In genomic region chr16:31498493-31498892, GRCh38 we compare ENCODE assay signal across 39 cellular contexts. TPM values are rescaled to one million over a fixed set of nuclear protein-coding genes. Genes with fewer than 3 reads are reported as not detected.
"Had no signal": no experiment of that assay in that cellular context is flagged by ENCODE, and none has a peak within 500 bp of the region (broad histone marks: within the 10 kb centered on the region; RNA-seq: fewer than 3 reads in every experiment).

No MANE protein-coding gene starts in this region.

- H3K9me3 ChIP-seq: ascending aorta had no signal

- H3K36me3 Mint-ChIP-seq: activated CD8-positive, alpha-beta memory T cell treated with anti-CD3 and anti-CD28 coated beads, Interleukin-2, amount 10 ng/mL, durations not matched to agents 7 days and 5 days; activated naive CD8-positive, alpha-beta T cell treated with anti-CD3 and anti-CD28 coated beads, Interleukin-2, amount 10 ng/mL, durations not matched to agents 7 days and 5 days had no signal

- H3K27me3 Mint-ChIP-seq: activated CD4-positive, alpha-beta memory T cell treated with anti-CD3 and anti-CD28 coated beads, Interleukin-2, amount 10 ng/mL, durations not matched to agents 7 days and 5 days; activated CD4-positive, alpha-beta T cell treated with anti-CD3 and anti-CD28 coated beads for 36 hours; activated CD4-positive, alpha-beta T cell treated with anti-CD3 and anti-CD28 coated beads, Interleukin-2, amount 10 ng/mL, durations not matched to agents 7 days and 5 days; activated CD8-positive, alpha-beta memory T cell treated with anti-CD3 and anti-CD28 coated beads, Interleukin-2, amount 10 ng/mL, durations not matched to agents 7 days and 5 days; activated naive CD4-positive, alpha-beta T cell treated with anti-CD3 and anti-CD28 coated beads, Interleukin-2, amount 10 ng/mL, durations not matched to agents 7 days and 5 days; activated naive CD4-positive, alpha-beta T cell treated with anti-CD3 and anti-CD28 coated beads, Interleukin-2, amount 50 U/mL, for 24 hours; activated naive CD8-positive, alpha-beta T cell; activated naive CD8-positive, alpha-beta T cell treated with anti-CD3 and anti-CD28 coated beads, Interleukin-2, amount 10 ng/mL, durations not matched to agents 7 days and 5 days; activated naive CD8-positive, alpha-beta T cell treated with anti-CD3 and anti-CD28 coated beads, Interleukin-2, amount 50 U/mL, for 24 hours; activated T-cell treated with anti-CD3 and anti-CD28 coated beads, Interleukin-2, amount 50 U/mL, for 24 hours; central memory CD8-positive, alpha-beta T cell had no signal

- H3K27ac ChIP-seq: ascending aorta, cardiac muscle cell, WERI-Rb-1 had no signal

- H3K4me3 ChIP-seq: ascending aorta, cardiac muscle cell had no signal

- H3K27ac Mint-ChIP-seq: activated CD4-positive, alpha-beta memory T cell treated with anti-CD3 and anti-CD28 coated beads, Interleukin-2, amount 10 ng/mL, durations not matched to agents 7 days and 5 days; activated CD4-positive, alpha-beta T cell treated with anti-CD3 and anti-CD28 coated beads for 36 hours; activated CD4-positive, alpha-beta T cell treated with anti-CD3 and anti-CD28 coated beads, Interleukin-2, amount 10 ng/mL, durations not matched to agents 7 days and 5 days; activated CD8-positive, alpha-beta memory T cell treated with anti-CD3 and anti-CD28 coated beads, Interleukin-2, amount 10 ng/mL, durations not matched to agents 7 days and 5 days; activated naive CD4-positive, alpha-beta T cell treated with anti-CD3 and anti-CD28 coated beads, Interleukin-2, amount 10 ng/mL, durations not matched to agents 7 days and 5 days; activated naive CD4-positive, alpha-beta T cell treated with anti-CD3 and anti-CD28 coated beads, Interleukin-2, amount 50 U/mL, for 24 hours; activated naive CD8-positive, alpha-beta T cell; activated naive CD8-positive, alpha-beta T cell treated with anti-CD3 and anti-CD28 coated beads, Interleukin-2, amount 10 ng/mL, durations not matched to agents 7 days and 5 days; activated naive CD8-positive, alpha-beta T cell treated with anti-CD3 and anti-CD28 coated beads, Interleukin-2, amount 50 U/mL, for 24 hours; activated T-cell treated with anti-CD3 and anti-CD28 coated beads, Interleukin-2, amount 50 U/mL, for 24 hours; activated T-helper 2 cell treated with anti-CD3 and anti-CD28 coated beads, Interferon-gamma antibody, Interleukin-2, Interleukin-4, amounts not matched to agents 10 μg/mL and 5 μg/mL and 100 μg/mL, durations not matched to agents 14 hours and 24 hours and 36 hours; T-helper 1 cell treated with Interleukin-12 subunit alpha and Interleukin-12 subunit beta and Interleukin-4 antibody, amounts not matched to agents 30 μg/mL and 1 μg/mL, for 36 hours; T-helper 2 cell treated with Interferon-gamma antibody and Interleukin-4, amounts not matched to agents 5 μg/mL and 100 μg/mL, for 36 hours; WTC11 had no signal

- H3K27me3 ChIP-seq: ascending aorta, cardiac muscle cell had no signal

- H3K4me3 Mint-ChIP-seq: activated CD4-positive, alpha-beta memory T cell treated with anti-CD3 and anti-CD28 coated beads, Interleukin-2, amount 10 ng/mL, durations not matched to agents 7 days and 5 days; activated CD4-positive, alpha-beta T cell treated with anti-CD3 and anti-CD28 coated beads for 36 hours; activated CD4-positive, alpha-beta T cell treated with anti-CD3 and anti-CD28 coated beads, Interleukin-2, amount 10 ng/mL, durations not matched to agents 7 days and 5 days; activated CD8-positive, alpha-beta memory T cell treated with anti-CD3 and anti-CD28 coated beads, Interleukin-2, amount 10 ng/mL, durations not matched to agents 7 days and 5 days; activated CD8-positive, alpha-beta T cell treated with anti-CD3 and anti-CD28 coated beads, Interleukin-2, amount 10 ng/mL, durations not matched to agents 7 days and 5 days; activated naive CD4-positive, alpha-beta T cell treated with anti-CD3 and anti-CD28 coated beads, Interleukin-2, amount 10 ng/mL, durations not matched to agents 7 days and 5 days; activated naive CD4-positive, alpha-beta T cell treated with anti-CD3 and anti-CD28 coated beads, Interleukin-2, amount 50 U/mL, for 24 hours; activated naive CD8-positive, alpha-beta T cell; activated naive CD8-positive, alpha-beta T cell treated with anti-CD3 and anti-CD28 coated beads, Interleukin-2, amount 10 ng/mL, durations not matched to agents 7 days and 5 days; activated naive CD8-positive, alpha-beta T cell treated with anti-CD3 and anti-CD28 coated beads, Interleukin-2, amount 50 U/mL, for 24 hours; activated T-cell treated with anti-CD3 and anti-CD28 coated beads, Interleukin-2, amount 50 U/mL, for 24 hours; brain; central memory CD8-positive, alpha-beta T cell; T-helper 1 cell treated with Interleukin-12 subunit alpha and Interleukin-12 subunit beta and Interleukin-4 antibody, amounts not matched to agents 30 μg/mL and 1 μg/mL, for 36 hours; T-helper 2 cell treated with Interferon-gamma antibody and Interleukin-4, amounts not matched to agents 5 μg/mL and 100 μg/mL, for 36 hours; WTC11 had no signal

- FAIRE-seq: bronchial epithelial cell had no signal

- H3K9me3 Mint-ChIP-seq: activated CD4-positive, alpha-beta memory T cell treated with anti-CD3 and anti-CD28 coated beads, Interleukin-2, amount 10 ng/mL, durations not matched to agents 7 days and 5 days; activated CD4-positive, alpha-beta T cell treated with anti-CD3 and anti-CD28 coated beads, Interleukin-2, amount 10 ng/mL, durations not matched to agents 7 days and 5 days; activated naive CD4-positive, alpha-beta T cell treated with anti-CD3 and anti-CD28 coated beads, Interleukin-2, amount 10 ng/mL, durations not matched to agents 7 days and 5 days; activated naive CD4-positive, alpha-beta T cell treated with anti-CD3 and anti-CD28 coated beads, Interleukin-2, amount 50 U/mL, for 24 hours; activated naive CD8-positive, alpha-beta T cell treated with anti-CD3 and anti-CD28 coated beads, Interleukin-2, amount 10 ng/mL, durations not matched to agents 7 days and 5 days; activated naive CD8-positive, alpha-beta T cell treated with anti-CD3 and anti-CD28 coated beads, Interleukin-2, amount 50 U/mL, for 24 hours; activated T-cell treated with anti-CD3 and anti-CD28 coated beads, Interleukin-2, amount 50 U/mL, for 24 hours; activated T-helper 2 cell treated with anti-CD3 and anti-CD28 coated beads, Interferon-gamma antibody, Interleukin-2, Interleukin-4, amounts not matched to agents 10 μg/mL and 5 μg/mL and 100 μg/mL, durations not matched to agents 14 hours and 24 hours and 36 hours; brain; central memory CD8-positive, alpha-beta T cell; T-helper 1 cell treated with Interleukin-12 subunit alpha and Interleukin-12 subunit beta and Interleukin-4 antibody, amounts not matched to agents 30 μg/mL and 1 μg/mL, for 36 hours; T-helper 2 cell treated with Interferon-gamma antibody and Interleukin-4, amounts not matched to agents 5 μg/mL and 100 μg/mL, for 36 hours; WTC11 had no signal

- DNase-seq: activated CD4-positive, alpha-beta memory T cell treated with anti-CD3 and anti-CD28 coated beads, Interleukin-2, amount 10 ng/mL, durations not matched to agents 7 days and 5 days; activated CD4-positive, alpha-beta T cell treated with anti-CD3 and anti-CD28 coated beads for 1 hour; activated CD4-positive, alpha-beta T cell treated with anti-CD3 and anti-CD28 coated beads for 36 hours; activated CD4-positive, alpha-beta T cell treated with anti-CD3 and anti-CD28 coated beads for 48 hours; activated CD4-positive, alpha-beta T cell treated with anti-CD3 and anti-CD28 coated beads, Interleukin-2, amount 10 ng/mL, durations not matched to agents 7 days and 5 days; activated CD4-positive, alpha-beta T cell treated with anti-CD3 and anti-CD28 coated beads, Interleukin-2, amount 50 U/mL, for 48 hours; activated CD4-positive, CD25-positive, alpha-beta regulatory T cell; activated CD8-positive, alpha-beta memory T cell treated with anti-CD3 and anti-CD28 coated beads for 24 hours; activated CD8-positive, alpha-beta memory T cell treated with anti-CD3 and anti-CD28 coated beads, Interleukin-2, amount 10 ng/mL, durations not matched to agents 7 days and 5 days; activated CD8-positive, alpha-beta memory T cell treated with anti-CD3 and anti-CD28 coated beads, Interleukin-2, amount 50 U/mL, for 48 hours; activated CD8-positive, alpha-beta T cell treated with anti-CD3 and anti-CD28 coated beads, Interleukin-2, amount 10 ng/mL, durations not matched to agents 7 days and 5 days; activated effector memory CD4-positive, alpha-beta T cell treated with Interleukin-2 at 50 U/mL for 16 hours; activated gamma-delta T cell; activated naive CD4-positive, alpha-beta T cell treated with anti-CD3 and anti-CD28 coated beads, Interleukin-2, amount 10 ng/mL, durations not matched to agents 7 days and 5 days; activated naive CD4-positive, alpha-beta T cell treated with Interleukin-2 at 50 U/mL for 16 hours; activated naive CD8-positive, alpha-beta T cell treated with anti-CD3 and anti-CD28 coated beads, Interleukin-2, amount 10 ng/mL, durations not matched to agents 7 days and 5 days; activated naive CD8-positive, alpha-beta T cell treated with anti-CD3 and anti-CD28 coated beads, Interleukin-2, amount 50 U/mL, for 24 hours; activated T-cell treated with anti-CD3 and anti-CD28 coated beads, Interleukin-2, amount 50 U/mL, for 24 hours; activated T-cell treated with anti-CD3 and anti-CD28 coated beads, Interleukin-2, amount 50 U/mL, for 48 hours; amygdala; anterior cingulate cortex; caudate nucleus; cerebellar nuclear complex; T-helper 1 cell; T-helper 2 cell; T-helper 9 cell; WERI-Rb-1 had no signal

- H3K4me1 Mint-ChIP-seq: activated CD4-positive, alpha-beta memory T cell treated with anti-CD3 and anti-CD28 coated beads, Interleukin-2, amount 10 ng/mL, durations not matched to agents 7 days and 5 days; activated CD4-positive, alpha-beta T cell treated with anti-CD3 and anti-CD28 coated beads for 36 hours; activated CD4-positive, alpha-beta T cell treated with anti-CD3 and anti-CD28 coated beads, Interleukin-2, amount 10 ng/mL, durations not matched to agents 7 days and 5 days; activated CD8-positive, alpha-beta memory T cell treated with anti-CD3 and anti-CD28 coated beads, Interleukin-2, amount 10 ng/mL, durations not matched to agents 7 days and 5 days; activated naive CD4-positive, alpha-beta T cell treated with anti-CD3 and anti-CD28 coated beads, Interleukin-2, amount 10 ng/mL, durations not matched to agents 7 days and 5 days; activated naive CD8-positive, alpha-beta T cell treated with anti-CD3 and anti-CD28 coated beads, Interleukin-2, amount 50 U/mL, for 24 hours had no signal

- ATAC-seq: activated CD4-positive, alpha-beta T cell treated with anti-CD3 and anti-CD28 coated beads for 36 hours; activated CD4-positive, CD25-positive, alpha-beta regulatory T cell treated with anti-CD3 and anti-CD28 coated beads, Interleukin-2, amount 50 U/mL, for 24 hours; activated CD8-positive, alpha-beta memory T cell treated with anti-CD3 and anti-CD28 coated beads, Interleukin-2, amount 10 ng/mL, durations not matched to agents 7 days and 5 days; activated CD8-positive, alpha-beta T cell treated with anti-CD3 and anti-CD28 coated beads, Interleukin-2, amount 10 ng/mL, durations not matched to agents 7 days and 5 days; activated naive CD8-positive, alpha-beta T cell treated with anti-CD3 and anti-CD28 coated beads, Interleukin-2, amount 50 U/mL, for 24 hours; WTC11 had no signal

RNA-seq across cellular contexts. Expression of gene SLC5A2, which starts 15.6 kb away (rescaled TPM):
- total RNA-seq: activated CD8-positive, alpha-beta memory T cell treated with anti-CD3 and anti-CD28 coated beads, Interleukin-2, amount 10 ng/mL, durations not matched to agents 7 days and 5 days; activated T-helper 2 cell treated with anti-CD3 and anti-CD28 coated beads, Interferon-gamma antibody, Interleukin-2, Interleukin-4, amounts not matched to agents 10 μg/mL and 5 μg/mL and 100 μg/mL, durations not matched to agents 14 hours and 24 hours and 36 hours had no signal

RNA-seq across cellular contexts. Expression of gene AHSP, which starts 29.2 kb away (rescaled TPM):
- total RNA-seq: activated CD4-positive, alpha-beta memory T cell treated with anti-CD3 and anti-CD28 coated beads, Interleukin-2, amount 10 ng/mL, durations not matched to agents 7 days and 5 days; activated CD4-positive, alpha-beta T cell treated with anti-CD3 and anti-CD28 coated beads for 36 hours; activated CD4-positive, alpha-beta T cell treated with anti-CD3 and anti-CD28 coated beads, Interleukin-2, amount 10 ng/mL, durations not matched to agents 7 days and 5 days; activated CD8-positive, alpha-beta memory T cell treated with anti-CD3 and anti-CD28 coated beads, Interleukin-2, amount 10 ng/mL, durations not matched to agents 7 days and 5 days; activated CD8-positive, alpha-beta T cell treated with anti-CD3 and anti-CD28 coated beads, Interleukin-2, amount 10 ng/mL, durations not matched to agents 7 days and 5 days; activated naive CD8-positive, alpha-beta T cell treated with anti-CD3 and anti-CD28 coated beads, Interleukin-2, amount 10 ng/mL, durations not matched to agents 7 days and 5 days; activated T-helper 2 cell treated with anti-CD3 and anti-CD28 coated beads, Interferon-gamma antibody, Interleukin-2, Interleukin-4, amounts not matched to agents 10 μg/mL and 5 μg/mL and 100 μg/mL, durations not matched to agents 14 hours and 24 hours and 36 hours; ascending aorta; bronchial epithelial cell; cardiac muscle cell had no signal
- polyA plus RNA-seq: cardiac muscle cell had no signal
